8 cellular contexts compared by ENCODE assay signal in the genomic region with DNA sequence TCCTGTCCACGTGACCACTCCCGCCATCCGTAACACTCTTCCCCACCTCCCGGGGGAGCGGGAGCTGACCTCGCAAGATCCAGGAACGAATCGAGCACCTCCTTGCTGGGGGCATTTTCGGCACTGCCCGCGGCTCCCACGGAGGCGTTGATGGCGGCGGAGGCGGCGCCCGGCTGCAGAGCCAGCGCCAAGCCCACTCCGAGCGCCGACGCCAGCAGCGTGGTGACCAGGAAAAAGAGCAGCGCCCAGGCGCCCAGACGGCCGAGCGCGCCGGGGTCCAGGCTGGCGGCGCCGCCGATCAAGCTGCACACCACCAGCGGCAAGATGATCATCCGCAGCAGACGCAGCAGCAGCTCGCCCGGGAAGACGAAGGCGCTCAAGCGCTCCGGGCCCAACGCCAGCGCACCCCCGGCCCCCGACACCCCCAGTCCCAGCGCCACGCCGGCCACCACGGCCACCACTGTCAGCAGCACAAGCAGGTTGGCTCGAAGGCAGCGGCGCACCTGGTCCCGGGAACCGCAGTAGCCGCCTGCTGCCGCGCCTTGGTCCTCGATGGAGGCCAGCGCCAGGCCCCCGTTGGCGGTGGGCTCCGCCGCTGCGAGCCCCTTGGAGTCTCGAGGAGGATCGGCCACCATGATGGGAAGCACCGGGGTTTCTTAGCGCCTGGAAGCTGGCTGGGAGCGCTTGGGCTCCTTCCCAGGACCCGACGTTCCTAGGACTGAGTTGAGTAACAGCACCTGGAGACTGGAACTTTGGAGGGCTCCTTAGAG. TPM values are rescaled to one million over a fixed set of nuclear protein-coding genes. Genes with fewer than 3 reads are reported as not detected.
DNase-seq lines count a peak whose midpoint lies in the region; ATAC-seq and TF ChIP-seq lines count a peak whose summit lies in the region.

No MANE protein-coding gene starts in this region.

- H3K27ac Mint-ChIP-seq in natural killer cell treated with Interleukin-12 subunit alpha and Interleukin-12 subunit beta and Interleukin-15 and Interleukin-18, amount 100 ng/mL, for 72 hours = peak overlapping the region; percentile 99

- peak overlapping the region; percentile 82 to 99 (median 92) for H3K4me3 ChIP-seq in fibroblast of lung (replicated peaks in 1 of 4; ENCODE audit: control extremely low read depth in 1 of 4, insufficient read depth in 1 of 4, low read depth in 3 of 4, low read length in 4 of 4)
- peak overlapping the region; percentile 82 for H3K4me3 ChIP-seq in urinary bladder (ENCODE audit: low read depth, low read length)

- no peaks in the 10 kb centered on the region for H4K20me1 ChIP-seq in fibroblast of lung (ENCODE audit: control insufficient read depth, extremely low read depth, insufficient read depth, low read length)

- under 1% methylated on average over 74 of the region's 74 CpGs for WGBS in urinary bladder

- H2AFZ ChIP-seq in fibroblast of lung (ENCODE audit: low read length) = no peak overlapping the region

- peaks cover 54% of the 10 kb centered on the region for H3K79me2 ChIP-seq in fibroblast of lung (ENCODE audit: control insufficient read depth, insufficient read depth, low read length)

- no peaks in the 10 kb centered on the region for H3K9me3 Mint-ChIP-seq in natural killer cell treated with Interleukin-12 subunit alpha and Interleukin-12 subunit beta and Interleukin-15 and Interleukin-18, amount 100 ng/mL, for 72 hours

- H3K27me3 Mint-ChIP-seq in natural killer cell treated with Interleukin-12 subunit alpha and Interleukin-12 subunit beta and Interleukin-15 and Interleukin-18, amount 100 ng/mL, for 72 hours = no peaks in the 10 kb centered on the region

- H3K27ac ChIP-seq in fibroblast of lung (ENCODE audit: insufficient read depth, low read length) (peak overlapping the region; percentile 98), urinary bladder (ENCODE audit: low read depth) (peak overlapping the region; percentile 95)

- H3K4me1 ChIP-seq in fibroblast of lung (ENCODE audit: control insufficient read depth, extremely low read depth, insufficient read depth, low read length) (peaks cover 11% of the 10 kb centered on the region), urinary bladder (ENCODE audit: insufficient read depth) (no peaks in the 10 kb centered on the region)

- H3K4me1 Mint-ChIP-seq in natural killer cell treated with Interleukin-12 subunit alpha and Interleukin-12 subunit beta and Interleukin-15 and Interleukin-18, amount 100 ng/mL, for 72 hours (ENCODE audit: low read depth in 2 of 2) = peaks cover 44 to 51% of the 10 kb centered on the region in 2 donors

- H3K9me3 ChIP-seq in fibroblast of lung (ENCODE audit: control insufficient read depth, insufficient read depth, low read depth, low read length) = no peaks in the 10 kb centered on the region

- no peak for ATAC-seq in natural killer cell treated with Interleukin-12 subunit alpha and Interleukin-12 subunit beta and Interleukin-15 and Interleukin-18, amount 100 ng/mL, for 72 hours
- ATAC-seq in HG03280 (IDR thresholded peaks at IDR 0.05; ENCODE audit: unreplicated experiment) = no peak

- peak overlapping the region; percentile 89 for H3K4me2 ChIP-seq in fibroblast of lung (ENCODE audit: extremely low read depth, insufficient read depth, low read length)

- peaks cover 12% of the 10 kb centered on the region for H3K36me3 ChIP-seq in fibroblast of lung (ENCODE audit: control insufficient read depth, insufficient read depth, low read length)
- no peaks in the 10 kb centered on the region for H3K36me3 ChIP-seq in urinary bladder (ENCODE audit: insufficient read depth)

- H3K4me3 Mint-ChIP-seq in natural killer cell treated with Interleukin-12 subunit alpha and Interleukin-12 subunit beta and Interleukin-15 and Interleukin-18, amount 100 ng/mL, for 72 hours = peak overlapping the region; percentile 98

- H3K9ac ChIP-seq in fibroblast of lung (ENCODE audit: insufficient read depth, low read length) = peak overlapping the region; percentile 89

- no peaks in the 10 kb centered on the region for H3K27me3 ChIP-seq in fibroblast of lung (ENCODE audit: control insufficient read depth, insufficient read depth, low read length)

- DNase-seq in DMS153 (lab: John Stamatoyannopoulos, UW) (peak; percentile 39), DMS153 treated with DMSO at 0.1 percent for 48 hours (lab: John Stamatoyannopoulos, UW; ENCODE audit: unreplicated experiment) (no peak), NCI-H2171 treated with DMSO at 0.1 percent for 48 hours (lab: John Stamatoyannopoulos, UW) (peak; percentile 67), activated T-cell treated with anti-CD3 and anti-CD28 coated beads for 48 hours (ENCODE audit: low read depth) (peak; percentile 37), fibroblast of lung (ENCODE audit: low read depth in 2 of 2) (peak; percentile 63 to 74)
- DNase-seq in natural killer cell treated with Interleukin-12 subunit alpha and Interleukin-12 subunit beta and Interleukin-15 and Interleukin-18, amount 100 ng/mL, for 72 hours (ENCODE audit: low spot score) = peak; percentile 67

- no peak for TF ChIP-seq CTCF in fibroblast of lung (conservative IDR thresholded peaks at IDR 0.05 in 1 of 2, IDR thresholded peaks at IDR 0.05 in 1 of 2; ENCODE audit: low read depth in 1 of 2, low read length in 2 of 2)

- H3K36me3 Mint-ChIP-seq in natural killer cell treated with Interleukin-12 subunit alpha and Interleukin-12 subunit beta and Interleukin-15 and Interleukin-18, amount 100 ng/mL, for 72 hours = peaks cover 18% of the 10 kb centered on the region

RNA-seq across cellular contexts. Expression of a gene that starts 0.9 kb away (rescaled TPM):
- 171 and 281 TPM in 2 replicates for total RNA-seq in fibroblast of lung
- 107 and 114 TPM in 2 replicates for polyA plus RNA-seq in fibroblast of lung
- 124 and 153 TPM in 2 replicates for polyA plus RNA-seq in fibroblast of lung (2012)
- 345 and 412 TPM in 2 replicates for polyA minus RNA-seq in fibroblast of lung (ENCODE audit: low replicate concordance)
- total RNA-seq in natural killer cell treated with Interleukin-12 subunit alpha and Interleukin-12 subunit beta and Interleukin-15 and Interleukin-18, amount 100 ng/mL, for 72 hours = 100 to 1,000 TPM; 215 to 269 TPM
- total RNA-seq in urinary bladder = 37.1 TPM
- polyA plus RNA-seq in urinary bladder = 163 TPM

RNA-seq across cellular contexts. Expression of a gene that starts 41.3 kb away (rescaled TPM):
- total RNA-seq in fibroblast of lung = 52.9 and 56.0 TPM in 2 replicates
- polyA plus RNA-seq in fibroblast of lung = 33.7 and 39.9 TPM in 2 replicates
- polyA plus RNA-seq in fibroblast of lung (2012) = 49.4 and 56.7 TPM in 2 replicates
- 136 TPM in 2 replicates for polyA minus RNA-seq in fibroblast of lung (ENCODE audit: low replicate concordance)
- total RNA-seq in natural killer cell treated with Interleukin-12 subunit alpha and Interleukin-12 subunit beta and Interleukin-15 and Interleukin-18, amount 100 ng/mL, for 72 hours = 100 to 1,000 TPM in 1 of 2 donors, 10 to 100 TPM in 1; 88.9 to 121 TPM
- total RNA-seq in urinary bladder = 34.5 TPM
- polyA plus RNA-seq in urinary bladder = 87.8 TPM

RNA-seq across cellular contexts. Expression of a gene that starts 41.7 kb away (rescaled TPM):
- total RNA-seq in fibroblast of lung (9.8 and 12.2 TPM in 2 replicates), urinary bladder (10.6 TPM)
- polyA plus RNA-seq in fibroblast of lung (11.8 and 15.1 TPM in 2 replicates), urinary bladder (19.3 TPM)
- polyA plus RNA-seq in fibroblast of lung (2012) = 16.8 and 19.6 TPM in 2 replicates
- polyA minus RNA-seq in fibroblast of lung (ENCODE audit: low replicate concordance) = 7.3 and 9.9 TPM in 2 replicates
- 10 to 100 TPM; 16.4 to 25.4 TPM for total RNA-seq in natural killer cell treated with Interleukin-12 subunit alpha and Interleukin-12 subunit beta and Interleukin-15 and Interleukin-18, amount 100 ng/mL, for 72 hours
